In the genomic region with DNA sequence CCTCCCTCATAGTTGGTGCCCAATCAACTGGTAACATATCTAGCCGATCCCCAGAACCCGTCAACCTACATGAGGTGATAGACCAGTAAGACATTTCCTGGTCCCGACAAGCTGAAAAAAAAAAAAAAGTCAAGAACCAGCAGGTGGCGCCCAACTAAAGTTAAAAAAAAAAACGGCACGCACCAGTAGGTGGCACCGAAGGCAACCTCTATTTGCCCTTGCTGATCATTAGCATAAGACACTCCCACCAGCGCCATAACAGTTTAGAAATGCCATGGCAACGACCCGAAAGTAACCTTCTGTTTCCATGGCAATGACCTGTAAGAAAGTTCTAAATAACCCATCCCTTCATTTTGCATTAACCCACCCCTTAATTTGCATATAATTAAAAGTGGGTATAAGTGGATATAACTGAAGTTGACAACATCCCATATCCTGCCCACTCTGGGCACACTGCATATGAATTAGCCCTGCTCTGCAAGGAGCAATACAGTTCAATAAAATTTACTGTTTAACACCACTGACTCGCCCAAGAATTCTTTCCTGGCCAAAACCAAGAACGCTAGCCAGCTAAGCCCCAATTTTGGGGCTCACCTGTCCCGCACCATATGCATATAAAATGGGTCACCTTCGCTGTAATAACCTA, we compare ENCODE assay signal across 10 cellular contexts.
DNase-seq lines count a peak whose midpoint lies in the region; ATAC-seq, FAIRE-seq and TF ChIP-seq lines count a peak whose summit lies in the region.
"Had no signal": no experiment of that assay in that cellular context is flagged by ENCODE, and none has a peak within 500 bp of the region (broad histone marks: within the 10 kb centered on the region; RNA-seq: fewer than 3 reads in every experiment).

No MANE protein-coding gene starts in this region.

- peak; percentile 63 to 76 (median 63) for TF ChIP-seq CTCF in keratinocyte (optimal IDR thresholded peaks at IDR 0.05 in 1 of 3, IDR thresholded peaks at IDR 0.05 in 1 of 3, conservative IDR thresholded peaks at IDR 0.05 in 1 of 3; ENCODE audit: extremely low read depth in 1 of 3, insufficient read depth in 2 of 3, low read length in 3 of 3)

- H3K27ac ChIP-seq in keratinocyte (ENCODE audit: control insufficient read depth, insufficient read depth, low read length) = no peak overlapping the region
- H3K27ac ChIP-seq: neutrophil had no signal

- no peak overlapping the region for H3K4me2 ChIP-seq in keratinocyte (ENCODE audit: control insufficient read depth, extremely low read depth, insufficient read depth, low read depth, low read length)

- peak; percentile 48 for FAIRE-seq in keratinocyte (lab: Jason Lieb, UNC)
- FAIRE-seq: GM18507 had no signal

- peak; percentile 89 for ATAC-seq in GM21529 (IDR thresholded peaks at IDR 0.05; ENCODE audit: unreplicated experiment)

- peak; percentile 38 for DNase-seq in activated CD4-positive, alpha-beta T cell treated with anti-CD3 and anti-CD28 coated beads for 48 hours
- no peak for DNase-seq in activated CD4-positive, alpha-beta T cell treated with anti-CD3 and anti-CD28 coated beads, Interleukin-2, amount 50 U/mL, for 1 hour
- DNase-seq in HPDE6-E6E7 (ENCODE audit: extremely low spot score) (peak; percentile 20), RKO (ENCODE audit: low spot score) (peak; percentile 75), astrocyte of the hippocampus (ENCODE audit: low read depth, low spot score) (peak; percentile 67), keratinocyte (ENCODE audit: low read depth, low spot score) (no peak)
- DNase-seq in stimulated activated naive CD4-positive, alpha-beta T cell treated with Interleukin-2 at 50 U/mL for 16 hours (lab: John Stamatoyannopoulos, UW) = peak; percentile 0

- no peak overlapping the region for H3K4me3 ChIP-seq in keratinocyte (ENCODE audit: control insufficient read depth in 2 of 3, extremely low read depth in 1 of 3, insufficient read depth in 2 of 3, low read depth in 1 of 3, low read length in 3 of 3)

- H3K9ac ChIP-seq in keratinocyte (ENCODE audit: control insufficient read depth, extremely low read depth, insufficient read depth, low read length) = no peak overlapping the region

- dilution Hi-C loops in keratinocyte (cut with MboI; ENCODE audit: extremely low pct_ligation_motif_present, low sequenced_read_pairs) = no loop called here

- no peaks in the 10 kb centered on the region for H3K9me1 ChIP-seq in keratinocyte (ENCODE audit: control insufficient read depth, extremely low read depth, insufficient read depth, low read length)

- no peaks in the 10 kb centered on the region for H3K79me2 ChIP-seq in keratinocyte (ENCODE audit: control insufficient read depth, insufficient read depth, low read length)

- H3K4me1 ChIP-seq in keratinocyte (ENCODE audit: control insufficient read depth, extremely low read depth, insufficient read depth, low read length) = no peaks in the 10 kb centered on the region

- no peak overlapping the region for H2AFZ ChIP-seq in keratinocyte (ENCODE audit: control insufficient read depth, low read length)

- no peaks in the 10 kb centered on the region for H3K9me3 ChIP-seq in keratinocyte (ENCODE audit: control insufficient read depth, low read depth, low read length)
- H3K9me3 ChIP-seq: neutrophil had no signal

- H4K20me1 ChIP-seq in keratinocyte (ENCODE audit: control insufficient read depth, extremely low read depth, insufficient read depth, low read length) = no peaks in the 10 kb centered on the region

- H3K36me3 ChIP-seq in keratinocyte (ENCODE audit: control insufficient read depth in 2 of 2, extremely low read depth in 1 of 2, insufficient read depth in 2 of 2, low read length in 2 of 2) = no peaks in the 10 kb centered on the region
- H3K36me3 ChIP-seq: neutrophil had no signal

- no peaks in the 10 kb centered on the region for H3K27me3 ChIP-seq in keratinocyte (ENCODE audit: control insufficient read depth, extremely low read depth, insufficient read depth, low read length)
- H3K27me3 ChIP-seq: neutrophil had no signal

Comparison
In these comparisons a context has a peak if more than half of its experiments do, and no peak if none do; other contexts are left out.
1. DNase-seq: peak in activated CD4-positive, alpha-beta T cell treated with anti-CD3 and anti-CD28 coated beads for 48 hours (single experiment), HPDE6-E6E7 (single experiment), RKO (single experiment), astrocyte of the hippocampus (single experiment) and stimulated activated naive CD4-positive, alpha-beta T cell treated with Interleukin-2 at 50 U/mL for 16 hours (single experiment); none in activated CD4-positive, alpha-beta T cell treated with anti-CD3 and anti-CD28 coated beads, Interleukin-2, amount 50 U/mL, for 1 hour (single experiment) and keratinocyte (single experiment).